Comparison of ENCODE assay signal across 9 cellular contexts in the genomic region with DNA sequence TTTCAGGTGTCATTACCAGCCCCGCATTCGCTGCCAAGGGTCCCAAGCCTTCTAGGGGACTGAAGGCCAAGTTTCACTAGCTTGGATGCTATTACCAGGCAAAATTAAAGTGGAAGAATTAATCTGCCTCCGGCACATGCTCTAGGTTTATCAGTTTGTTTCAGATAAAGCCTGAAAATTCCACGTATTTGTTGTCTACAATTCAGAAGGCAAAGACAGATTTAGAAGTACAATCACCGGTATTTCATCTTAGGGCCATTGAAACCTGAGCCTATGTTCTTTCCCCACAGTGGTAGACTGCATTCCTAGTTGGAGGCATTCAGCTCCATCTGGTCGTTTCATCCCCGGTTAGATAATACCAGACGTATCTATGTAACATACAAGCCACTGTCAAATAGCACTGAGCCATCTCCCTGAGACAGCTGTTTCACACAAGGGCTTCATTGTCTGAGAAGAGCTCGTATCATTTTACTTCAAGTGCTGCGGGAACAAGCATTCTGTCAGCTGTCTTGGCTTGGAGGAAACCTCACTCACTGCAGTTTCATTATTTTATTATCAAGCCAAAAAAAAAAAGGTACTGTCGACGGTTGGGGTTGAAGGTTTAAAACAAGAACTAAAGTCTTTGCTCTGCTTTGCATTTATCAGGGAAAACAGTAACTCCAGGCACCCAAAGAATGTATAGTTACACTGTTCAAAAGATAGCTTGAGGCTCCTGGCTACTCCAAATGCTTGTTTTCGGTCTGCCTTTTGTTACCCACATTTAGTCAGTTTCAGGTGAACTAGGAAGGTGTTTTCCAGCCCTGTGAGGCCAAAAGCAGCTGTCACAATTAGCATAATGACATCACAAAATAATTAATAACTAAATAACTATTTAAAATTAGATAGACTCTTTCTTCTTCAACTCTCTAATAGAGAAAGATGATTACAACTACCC.
A peak's percentile ranks its signal among the peaks of the same experiment; 100 is the strongest.
DNase-seq lines count a peak whose midpoint lies in the region; ATAC-seq and TF ChIP-seq lines count a peak whose summit lies in the region.
"Had no signal": no experiment of that assay in that cellular context is flagged by ENCODE, and none has a peak within 500 bp of the region (broad histone marks: within the 10 kb centered on the region; RNA-seq: fewer than 3 reads in every experiment).

No MANE protein-coding gene starts in this region.

- peak overlapping the region; percentile 31 for H2AFZ ChIP-seq in hepatocyte

- WGBS in HUES64 = 58% methylated on average over 13 of the region's 13 CpGs
- WGBS in hepatocyte (ENCODE audit: low lambda C conversion rate, missing lambda C conversion rate) = 30% methylated on average over 13 of the region's 13 CpGs
- 63% methylated on average over 13 of the region's 13 CpGs for WGBS in suprapubic skin

- peak overlapping the region; percentile 70 for H3K27ac ChIP-seq in HUES64 (ENCODE audit: low read depth, low read length)
- H3K27ac ChIP-seq in hepatocyte = peak overlapping the region; percentile 75
- H3K27ac ChIP-seq in suprapubic skin = peak overlapping the region; percentile 30
- no peak overlapping the region for H3K27ac ChIP-seq in coronary artery

- no peak for TF ChIP-seq CTCF in hepatocyte (IDR thresholded peaks at IDR 0.05; ENCODE audit: poor library complexity)
- no peak for TF ChIP-seq CTCF in suprapubic skin (IDR thresholded peaks at IDR 0.05)
- TF ChIP-seq CTCF in coronary artery (IDR thresholded peaks at IDR 0.05) = no peak

- H3K9me3 ChIP-seq in HUES64 (ENCODE audit: insufficient read depth, low read depth, low read length) (peaks cover 6% of the 10 kb centered on the region; the same call in 1 of the 2 replicates), hepatocyte (ENCODE audit: low read depth) (no peaks in the 10 kb centered on the region), suprapubic skin (no peaks in the 10 kb centered on the region)

- H3K4me2 ChIP-seq in hepatocyte = peak overlapping the region; percentile 65

- DNase-seq in COLO829 (ENCODE audit: low spot score) (peak; percentile 86), SHP77 treated with DMSO at 0.1 percent for 48 hours (lab: John Stamatoyannopoulos, UW) (peak; percentile 75), hepatocyte (ENCODE audit: low spot score) (peak; percentile 34), suprapubic skin (ENCODE audit: low spot score in 2 of 2) (no peak), HuH-7.5 (ENCODE audit: low spot score) (no peak), coronary artery (ENCODE audit: low spot score) (no peak)

- no peaks in the 10 kb centered on the region for H3K36me3 ChIP-seq in HUES64 (ENCODE audit: insufficient read depth, low read length)
- no peaks in the 10 kb centered on the region for H3K36me3 ChIP-seq in hepatocyte (replicated peaks; ENCODE audit: insufficient read depth, low read depth)
- H3K36me3 ChIP-seq in suprapubic skin = no peaks in the 10 kb centered on the region

- no peak for TF ChIP-seq POLR2A in suprapubic skin (IDR thresholded peaks at IDR 0.05)

- peaks cover 28% of the 10 kb centered on the region for H3K4me1 ChIP-seq in HUES64 (ENCODE audit: insufficient read depth, low read length)
- H3K4me1 ChIP-seq in hepatocyte (ENCODE audit: insufficient read depth) = peaks cover 8% of the 10 kb centered on the region
- no peaks in the 10 kb centered on the region for H3K4me1 ChIP-seq in suprapubic skin

- no peaks in the 10 kb centered on the region for H3K79me2 ChIP-seq in hepatocyte

- peak overlapping the region; percentile 12; the same call in 1 of the 2 replicates for H3K9ac ChIP-seq in HUES64 (ENCODE audit: low read depth, low read length)

- TF ChIP-seq EP300 in suprapubic skin (IDR thresholded peaks at IDR 0.05) = no peak

- H3K27me3 ChIP-seq in HUES64 (ENCODE audit: insufficient read depth, low read length) = no peaks in the 10 kb centered on the region
- H3K27me3 ChIP-seq in hepatocyte = no peaks in the 10 kb centered on the region
- no peaks in the 10 kb centered on the region for H3K27me3 ChIP-seq in suprapubic skin

- no peak overlapping the region for H3K4me3 ChIP-seq in HUES64 (ENCODE audit: low read length)
- H3K4me3 ChIP-seq in hepatocyte = no peak overlapping the region
- H3K4me3 ChIP-seq in suprapubic skin = no peak overlapping the region
- no peak overlapping the region for H3K4me3 ChIP-seq in coronary artery

- peak; percentile 52 for ATAC-seq in GM19467 (IDR thresholded peaks at IDR 0.05; ENCODE audit: unreplicated experiment)
- ATAC-seq: HCT116 had no signal

- H4K20me1 ChIP-seq in hepatocyte (ENCODE audit: insufficient read depth, poor library complexity, severe bottlenecking) = no peaks in the 10 kb centered on the region

- no peaks in the 10 kb centered on the region for H3K9me2 ChIP-seq in hepatocyte (replicated peaks; ENCODE audit: insufficient read depth)

Comparison
In these comparisons a context has a peak if more than half of its experiments do, and no peak if none do; other contexts are left out.
1. DNase-seq: peak in COLO829 (single experiment), SHP77 treated with DMSO at 0.1 percent for 48 hours (single experiment) and hepatocyte (single experiment); none in suprapubic skin (0 of 2), HuH-7.5 (single experiment) and coronary artery (single experiment).
2. H3K27ac ChIP-seq: peak in HUES64 (single experiment), hepatocyte (single experiment) and suprapubic skin (single experiment); none in coronary artery (0 of 2).